In genomic region chr2:42567806-42568429, GRCh38 we compare ENCODE assay signal across 8 cellular contexts. TPM values are rescaled to one million over a fixed set of nuclear protein-coding genes. Genes with fewer than 3 reads are reported as not detected.
DNase-seq lines count a peak whose midpoint lies in the region; ATAC-seq and TF ChIP-seq lines count a peak whose summit lies in the region.

No MANE protein-coding gene starts in this region.

- peak; percentile 55 for ATAC-seq in GM21515 (IDR thresholded peaks at IDR 0.05; ENCODE audit: unreplicated experiment)
- ATAC-seq in activated T-cell treated with anti-CD3 and anti-CD28 coated beads, Interleukin-2, amount 50 U/mL, for 4 hours = peak in 1 of 2 donors; percentile 6
- ATAC-seq in heart left ventricle = peak; percentile 14 to 40 (median 20)

- H3K4me3 Mint-ChIP-seq in activated T-cell treated with anti-CD3 and anti-CD28 coated beads, Interleukin-2, amount 50 U/mL, for 4 hours = peak overlapping the region; percentile 63

- H3K9me3 Mint-ChIP-seq in activated T-cell treated with anti-CD3 and anti-CD28 coated beads, Interleukin-2, amount 50 U/mL, for 4 hours = no peaks in the 10 kb centered on the region

- TF ChIP-seq CTCF in GM12875 (IDR thresholded peaks at IDR 0.05; ENCODE audit: borderline replicate concordance, insufficient read depth, low read depth, low read length) = no peak
- TF ChIP-seq CTCF in heart left ventricle (IDR thresholded peaks at IDR 0.05) = no peak
- no peak for TF ChIP-seq CTCF in prostate gland (IDR thresholded peaks at IDR 0.05)

- no peaks in the 10 kb centered on the region for H3K9me3 ChIP-seq in heart left ventricle
- H3K9me3 ChIP-seq in prostate gland = no peaks in the 10 kb centered on the region

- H3K36me3 Mint-ChIP-seq in activated T-cell treated with anti-CD3 and anti-CD28 coated beads, Interleukin-2, amount 50 U/mL, for 4 hours (ENCODE audit: insufficient read depth) = peaks cover 2% of the 10 kb centered on the region

- peaks cover 0 to 24% (median 13%) of the 10 kb centered on the region in 12 donors for H3K4me1 ChIP-seq in heart left ventricle
- no peaks in the 10 kb centered on the region for H3K4me1 ChIP-seq in prostate gland (replicated peaks)

- 54 to 59% (median 58%) methylated on average over 10 to 12 of the region's 12 CpGs for WGBS in heart left ventricle, 4 donors
- WGBS in prostate gland = 21% methylated on average over 12 of the region's 12 CpGs

- H3K27ac ChIP-seq in heart left ventricle (peak overlapping the region in 11 of 12 donors; percentile 15 to 93 (median 85)), prostate gland (peak overlapping the region; percentile 92 to 94)

- peaks cover 24% of the 10 kb centered on the region for H3K4me1 Mint-ChIP-seq in activated T-cell treated with anti-CD3 and anti-CD28 coated beads, Interleukin-2, amount 50 U/mL, for 4 hours (ENCODE audit: low read depth)

- H3K4me3 ChIP-seq in GM12875 (ENCODE audit: low read depth, low read length) = peak overlapping the region; percentile 14
- H3K4me3 ChIP-seq in heart left ventricle = peak overlapping the region; percentile 78 to 99 (median 94)
- peak overlapping the region; percentile 77 to 92 for H3K4me3 ChIP-seq in prostate gland

- H3K27me3 Mint-ChIP-seq in activated T-cell treated with anti-CD3 and anti-CD28 coated beads, Interleukin-2, amount 50 U/mL, for 4 hours (ENCODE audit: low read depth) = no peaks in the 10 kb centered on the region

- H3K36me3 ChIP-seq in heart left ventricle (peaks cover 0 to 17% (median 4%) of the 10 kb centered on the region in 9 donors), prostate gland (no peaks in the 10 kb centered on the region)

- H3K27me3 ChIP-seq in heart left ventricle (no peaks in the 10 kb centered on the region), prostate gland (replicated peaks; ENCODE audit: insufficient read depth) (no peaks in the 10 kb centered on the region)

- DNase-seq in HuH-7 (ENCODE audit: low spot score) (peak; percentile 37), heart left ventricle (peak in 2 of 5 donors; percentile 15 to 28), prostate gland (ENCODE audit: low spot score) (peak; percentile 23), T-helper 9 cell (no peak)
- no peak for DNase-seq in activated T-cell treated with anti-CD3 and anti-CD28 coated beads, Interleukin-2, amount 50 U/mL, for 4 hours
- DNase-seq in stimulated activated naive CD4-positive, alpha-beta T cell treated with Interleukin-2 at 50 U/mL for 16 hours (lab: John Stamatoyannopoulos, UW) = no peak

- intact Hi-C loops in heart left ventricle (cut with DNase I) (loop anchor here in 1 of 10 donors (5.0 kb wide), 1 partner anchor 94 kb away; no protein-coding TSS in a partner anchor), prostate gland (cut with DNase I) (no loop called here)

- TF ChIP-seq POLR2A in heart left ventricle (IDR thresholded peaks at IDR 0.05) (no peak), prostate gland (IDR thresholded peaks at IDR 0.05) (no peak)

RNA-seq across cellular contexts. Expression of gene MTA3, which starts 0.5 kb away (rescaled TPM):
- 10 to 100 TPM; 11.5 to 18.3 (median 13.5) TPM for total RNA-seq in activated T-cell treated with anti-CD3 and anti-CD28 coated beads, Interleukin-2, amount 50 U/mL, for 4 hours
- total RNA-seq in heart left ventricle (10 to 100 TPM; 15.3 to 31.8 (median 26.4) TPM), prostate gland (10 to 100 TPM; 23.6 to 53.4 TPM)
- 10 to 100 TPM; 11.9 to 20.9 TPM for polyA plus RNA-seq in heart left ventricle

Comparison
In these comparisons a context has a peak if more than half of its experiments do, and no peak if none do; other contexts are left out.
1. H3K4me3 ChIP-seq: peak in every context shown above with its lines; median percentile 94 in heart left ventricle; 84 in prostate gland; 14 in GM12875.
2. DNase-seq: peak in HuH-7 (single experiment) and prostate gland (single experiment); none in activated T-cell treated with anti-CD3 and anti-CD28 coated beads, Interleukin-2, amount 50 U/mL, for 4 hours (single experiment), T-helper 9 cell (single experiment) and stimulated activated naive CD4-positive, alpha-beta T cell treated with Interleukin-2 at 50 U/mL for 16 hours (single experiment).